ENCODE assay signal across 22 cellular contexts in genomic region chr1:219049411-219049943, GRCh38.
"Had no signal": no experiment of that assay in that cellular context is flagged by ENCODE, and none has a peak within 500 bp of the region (broad histone marks: within the 10 kb centered on the region; RNA-seq: fewer than 3 reads in every experiment).

No MANE protein-coding gene starts in this region.

- H2AFZ ChIP-seq: parathyroid adenoma had no signal

- H3K4me1 ChIP-seq: body of pancreas, esophagus squamous epithelium, heart right ventricle, parathyroid adenoma, tibial nerve, uterus had no signal

- H3K79me2 ChIP-seq: parathyroid adenoma had no signal

- DNase-seq: activated CD4-positive, alpha-beta memory T cell treated with anti-CD3 and anti-CD28 coated beads, Interleukin-2, amount 10 ng/mL, durations not matched to agents 7 days and 5 days; activated CD4-positive, alpha-beta T cell treated with anti-CD3 and anti-CD28 coated beads for 48 hours; activated CD4-positive, CD25-positive, alpha-beta regulatory T cell; activated CD8-positive, alpha-beta memory T cell treated with anti-CD3 and anti-CD28 coated beads, Interleukin-2, amount 10 ng/mL, durations not matched to agents 7 days and 5 days; activated naive CD4-positive, alpha-beta T cell; activated naive CD8-positive, alpha-beta T cell treated with anti-CD3 and anti-CD28 coated beads for 36 hours; body of pancreas; effector memory CD8-positive, alpha-beta T cell; esophagus squamous epithelium; heart right ventricle; immature natural killer cell; left ventricle myocardium superior; mucosa of descending colon; naive thymus-derived CD8-positive, alpha-beta T cell; sigmoid colon; stimulated activated CD8-positive, alpha-beta memory T cell treated with anti-CD3 and anti-CD28 coated beads, Interleukin-4, amount 100 ng/mL, for 48 hours; stimulated activated naive CD4-positive, alpha-beta T cell; T-cell; uterus had no signal

- ATAC-seq: activated CD8-positive, alpha-beta memory T cell treated with anti-CD3 and anti-CD28 coated beads, Interleukin-2, amount 10 ng/mL, durations not matched to agents 7 days and 5 days; activated T-helper 17 cell treated with anti-CD3 and anti-CD28 coated beads, Interleukin-2, amount 50 U/mL, for 72 hours; body of pancreas; effector memory CD8-positive, alpha-beta T cell; heart right ventricle; left ventricle myocardium superior; mucosa of descending colon; naive thymus-derived CD8-positive, alpha-beta T cell; T-cell had no signal

- H3K4me3 ChIP-seq: body of pancreas, esophagus squamous epithelium, heart right ventricle, mucosa of descending colon, sigmoid colon, tibial nerve, uterus had no signal

- H3K36me3 ChIP-seq: esophagus squamous epithelium, heart right ventricle, sigmoid colon, tibial nerve, uterus had no signal

- H3K9ac ChIP-seq: parathyroid adenoma had no signal

- H3K27me3 ChIP-seq: body of pancreas, esophagus squamous epithelium, heart right ventricle, sigmoid colon, tibial nerve, uterus had no signal

- H3K27ac ChIP-seq: body of pancreas, esophagus squamous epithelium, heart right ventricle, parathyroid adenoma, sigmoid colon, tibial nerve, uterus had no signal

- H3K9me3 ChIP-seq: body of pancreas, esophagus squamous epithelium, heart right ventricle, mucosa of descending colon, sigmoid colon, tibial nerve, uterus had no signal
